ENCODE assay signal across 8 cellular contexts in the genomic region with DNA sequence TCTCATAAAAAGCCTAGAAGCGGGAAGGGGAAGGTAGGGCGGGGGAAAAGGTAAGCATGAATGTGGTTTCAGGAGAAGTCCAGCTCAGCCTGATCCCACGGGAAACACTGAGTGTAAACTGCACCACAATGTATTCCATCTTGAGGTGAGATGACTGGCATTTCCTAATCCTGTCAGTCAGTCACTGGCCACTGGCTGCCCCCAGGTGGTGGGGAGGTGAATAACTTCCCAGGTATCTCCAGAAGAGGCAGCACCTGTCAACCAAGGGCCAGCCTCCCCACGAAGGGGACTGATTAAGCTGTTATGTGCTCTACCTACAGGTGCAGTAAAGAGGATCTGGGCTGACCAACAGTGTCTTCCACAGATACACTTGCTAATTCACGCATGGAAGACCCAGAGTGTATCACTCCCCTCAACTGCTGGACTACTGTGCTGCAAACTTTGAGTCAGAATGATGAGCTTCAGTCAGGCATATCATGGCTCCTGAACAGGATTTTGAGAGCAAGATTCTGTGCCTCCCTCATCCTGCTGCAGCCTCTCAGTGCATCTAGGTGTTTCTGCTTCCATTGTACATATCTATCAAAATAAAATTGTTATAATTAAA.
A peak's percentile ranks its signal among the peaks of the same experiment; 100 is the strongest.
DNase-seq lines count a peak whose midpoint lies in the region; ATAC-seq and TF ChIP-seq lines count a peak whose summit lies in the region.

No MANE protein-coding gene starts in this region.

- H3K27ac ChIP-seq in dorsolateral prefrontal cortex = no peak overlapping the region

- no peak overlapping the region for H3K27ac Mint-ChIP-seq in neural crest cell (ENCODE audit: unreplicated experiment)

- DNase-seq in GM12864 (ENCODE audit: low read depth) (no peak), NAMALWA (ENCODE audit: low spot score) (peak; percentile 55), dorsolateral prefrontal cortex (peak in 6 of 10 donors; percentile 41 to 74 (median 52)), neural crest cell (ENCODE audit: low read depth, low spot score) (peak; percentile 31), occipital lobe (lab: John Stamatoyannopoulos, UW) (no peak)
- peak; percentile 45 for DNase-seq in activated CD4-positive, CD25-positive, alpha-beta regulatory T cell treated with anti-CD3 and anti-CD28 coated beads, Interleukin-2, amount 50 U/mL, for 72 hours

- H3K36me3 Mint-ChIP-seq in neural crest cell (ENCODE audit: low read depth) = no peaks in the 10 kb centered on the region

- H3K27me3 ChIP-seq in dorsolateral prefrontal cortex = peaks cover 0 to 11% (median 0%) of the 10 kb centered on the region in 45 donors

- peaks cover 20% of the 10 kb centered on the region for H3K27me3 Mint-ChIP-seq in neural crest cell (ENCODE audit: low read depth)

- intact Hi-C loops in dorsolateral prefrontal cortex (cut with DNase I) = loop anchor here in 1 of 2 donors (2.0 to 5.0 kb wide), 2 partner anchors 218 to 369 kb away; no protein-coding TSS in a partner anchor

- peak; percentile 92 for TF ChIP-seq CTCF in GM12864 (IDR thresholded peaks at IDR 0.05; ENCODE audit: low read depth, low read length, missing control alignments)
- peak in 54 of 56 donors; percentile 17 to 67 (median 54) for TF ChIP-seq CTCF in dorsolateral prefrontal cortex (IDR thresholded peaks at IDR 0.05 in 54 of 56, conservative IDR thresholded peaks at IDR 0.05 in 2 of 56; ENCODE audit: low read depth in 1 of 56, partially characterized antibody in 56 of 56)
- peak; percentile 73 for TF ChIP-seq CTCF in neural crest cell (conservative IDR thresholded peaks at IDR 0.05)

- H3K4me3 ChIP-seq in GM12864 (ENCODE audit: low read depth, low read length) = no peak overlapping the region
- no peak overlapping the region for H3K4me3 ChIP-seq in dorsolateral prefrontal cortex

- H3K4me3 Mint-ChIP-seq in neural crest cell = no peak overlapping the region

- no peak for ATAC-seq in GM18502 (IDR thresholded peaks at IDR 0.05; ENCODE audit: poor library complexity, unreplicated experiment)
- no peak for ATAC-seq in GM18505 (IDR thresholded peaks at IDR 0.05; ENCODE audit: unreplicated experiment)

- peaks cover 3% of the 10 kb centered on the region for H3K9me3 Mint-ChIP-seq in neural crest cell

- TF ChIP-seq POLR2A in GM18505 (IDR thresholded peaks at IDR 0.05; ENCODE audit: borderline replicate concordance, extremely low read depth, insufficient read depth, insufficient read length) = no peak

- H3K4me1 Mint-ChIP-seq in neural crest cell = peaks cover 8% of the 10 kb centered on the region

Comparison
In these comparisons a context has a peak if more than half of its experiments do, and no peak if none do; other contexts are left out.
1. DNase-seq: peak in NAMALWA (single experiment), activated CD4-positive, CD25-positive, alpha-beta regulatory T cell treated with anti-CD3 and anti-CD28 coated beads, Interleukin-2, amount 50 U/mL, for 72 hours (single experiment), dorsolateral prefrontal cortex (6 of 10) and neural crest cell (single experiment); none in GM12864 (single experiment) and occipital lobe (single experiment).
2. Peak in every context shown above with its lines, with median percentiles within 50 percentile points of each other: CTCF ChIP-seq.